Comparison of ENCODE assay signal across 9 cellular contexts in the genomic region with DNA sequence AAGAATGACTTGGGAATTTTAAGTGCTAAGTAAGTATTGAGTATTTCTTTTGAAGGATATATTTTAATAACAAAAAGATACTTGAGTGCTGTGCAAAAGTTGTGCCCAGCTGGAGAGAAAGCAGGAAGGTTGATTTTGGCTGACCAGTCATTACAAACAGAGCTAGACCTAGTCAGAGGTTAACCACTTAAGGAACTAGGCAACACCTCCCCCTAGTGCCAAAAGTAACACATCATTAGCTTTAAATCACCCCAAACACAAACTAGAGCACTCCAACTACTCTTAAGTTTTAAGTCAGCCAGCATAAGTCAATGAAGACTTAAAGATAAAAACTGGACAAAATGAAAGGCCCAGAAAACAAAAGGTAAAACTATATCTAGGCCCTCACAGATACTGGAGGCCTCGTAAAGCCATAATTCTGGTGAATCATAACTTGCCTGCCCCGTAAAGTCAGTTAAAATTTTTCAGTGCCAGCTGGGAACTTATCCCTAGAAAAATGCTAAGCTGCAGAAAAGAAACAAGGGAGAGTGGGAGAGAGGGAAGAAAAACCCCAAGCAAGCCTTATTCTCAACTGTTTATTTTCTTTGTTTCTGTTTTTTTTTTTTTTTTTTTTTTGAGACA. TPM values are rescaled to one million over a fixed set of nuclear protein-coding genes. Genes with fewer than 3 reads are reported as not detected.
A peak's percentile ranks its signal among the peaks of the same experiment; 100 is the strongest.
DNase-seq lines count a peak whose midpoint lies in the region; ATAC-seq and TF ChIP-seq lines count a peak whose summit lies in the region.
"Had no signal": no experiment of that assay in that cellular context is flagged by ENCODE, and none has a peak within 500 bp of the region (broad histone marks: within the 10 kb centered on the region; RNA-seq: fewer than 3 reads in every experiment).

No MANE protein-coding gene starts in this region.

- peak in 1 of 2 donors; percentile 43 for ATAC-seq in natural killer cell treated with Interleukin-12 subunit alpha and Interleukin-12 subunit beta and Interleukin-15 and Interleukin-18, amount 100 ng/mL, for 72 hours

- H3K4me1 ChIP-seq in MM.1S (ENCODE audit: low read length) = peaks cover 9% of the 10 kb centered on the region

- peaks cover 30% of the 10 kb centered on the region for H3K4me1 Mint-ChIP-seq in T-helper 1 cell treated with Interleukin-12 subunit alpha and Interleukin-12 subunit beta and Interleukin-4 antibody, amounts not matched to agents 30 μg/mL and 1 μg/mL, for 36 hours (ENCODE audit: low read depth)
- peaks cover 29 to 40% of the 10 kb centered on the region in 2 donors for H3K4me1 Mint-ChIP-seq in natural killer cell treated with Interleukin-12 subunit alpha and Interleukin-12 subunit beta and Interleukin-15 and Interleukin-18, amount 100 ng/mL, for 72 hours (ENCODE audit: low read depth in 2 of 2)

- no peaks in the 10 kb centered on the region for H3K9me3 Mint-ChIP-seq in T-helper 1 cell treated with Interleukin-12 subunit alpha and Interleukin-12 subunit beta and Interleukin-4 antibody, amounts not matched to agents 30 μg/mL and 1 μg/mL, for 36 hours
- H3K9me3 Mint-ChIP-seq in natural killer cell treated with Interleukin-12 subunit alpha and Interleukin-12 subunit beta and Interleukin-15 and Interleukin-18, amount 100 ng/mL, for 72 hours = no peaks in the 10 kb centered on the region

- no peak overlapping the region for H3K4me3 ChIP-seq in H7 (ENCODE audit: insufficient read depth, low read depth, low read length)
- H3K4me3 ChIP-seq in MM.1S (ENCODE audit: low read length) = no peak overlapping the region

- H3K27me3 ChIP-seq in H7 (ENCODE audit: control insufficient read depth, insufficient read depth, low read length) (no peaks in the 10 kb centered on the region), MM.1S (replicated peaks; ENCODE audit: insufficient read depth, low read length) (no peaks in the 10 kb centered on the region)

- no peaks in the 10 kb centered on the region for H3K36me3 ChIP-seq in H7 (replicated peaks; ENCODE audit: control insufficient read depth, insufficient read depth, low read length)
- H3K36me3 ChIP-seq in MM.1S (replicated peaks; ENCODE audit: insufficient read depth, low read length) = no peaks in the 10 kb centered on the region

- H3K9ac ChIP-seq in MM.1S (ENCODE audit: low read length) = no peak overlapping the region

- H2AFZ ChIP-seq in MM.1S (ENCODE audit: low read length) = no peak overlapping the region

- no peak overlapping the region for H3K4me2 ChIP-seq in MM.1S (ENCODE audit: low read depth, low read length)

- H3K4me3 Mint-ChIP-seq in T-helper 1 cell treated with Interleukin-12 subunit alpha and Interleukin-12 subunit beta and Interleukin-4 antibody, amounts not matched to agents 30 μg/mL and 1 μg/mL, for 36 hours = no peak overlapping the region
- H3K4me3 Mint-ChIP-seq in natural killer cell treated with Interleukin-12 subunit alpha and Interleukin-12 subunit beta and Interleukin-15 and Interleukin-18, amount 100 ng/mL, for 72 hours = no peak overlapping the region

- peak; percentile 68 for TF ChIP-seq CTCF in MM.1S (IDR thresholded peaks at IDR 0.05; ENCODE audit: low read length)

- H3K27ac ChIP-seq in MM.1S (ENCODE audit: low read length) = no peak overlapping the region

- no peaks in the 10 kb centered on the region for H3K9me2 ChIP-seq in MM.1S (replicated peaks; ENCODE audit: insufficient read depth, low read length)

- H3F3A ChIP-seq in MM.1S (ENCODE audit: insufficient read depth, low read length) = peaks cover 3% of the 10 kb centered on the region; the same call in 1 of the 2 replicates

- no peaks in the 10 kb centered on the region for H3K27me3 Mint-ChIP-seq in T-helper 1 cell treated with Interleukin-12 subunit alpha and Interleukin-12 subunit beta and Interleukin-4 antibody, amounts not matched to agents 30 μg/mL and 1 μg/mL, for 36 hours (ENCODE audit: low read depth)
- no peaks in the 10 kb centered on the region for H3K27me3 Mint-ChIP-seq in natural killer cell treated with Interleukin-12 subunit alpha and Interleukin-12 subunit beta and Interleukin-15 and Interleukin-18, amount 100 ng/mL, for 72 hours

- peaks cover 25% of the 10 kb centered on the region for H3K36me3 Mint-ChIP-seq in T-helper 1 cell treated with Interleukin-12 subunit alpha and Interleukin-12 subunit beta and Interleukin-4 antibody, amounts not matched to agents 30 μg/mL and 1 μg/mL, for 36 hours (ENCODE audit: low read depth)
- peaks cover 10% of the 10 kb centered on the region for H3K36me3 Mint-ChIP-seq in natural killer cell treated with Interleukin-12 subunit alpha and Interleukin-12 subunit beta and Interleukin-15 and Interleukin-18, amount 100 ng/mL, for 72 hours

- H3K9me3 ChIP-seq in MM.1S (replicated peaks; ENCODE audit: insufficient read depth, low read length) = no peaks in the 10 kb centered on the region

- no peaks in the 10 kb centered on the region for H4K20me1 ChIP-seq in MM.1S (ENCODE audit: insufficient read depth, low read length)

- DNase-seq in stimulated activated CD4-positive, alpha-beta T cell treated with anti-CD3 and anti-CD28 coated beads, Interleukin-4, amount 100 ng/mL, for 24 hours = peak; percentile 31
- DNase-seq in stimulated activated CD4-positive, alpha-beta T cell treated with anti-CD3 and anti-CD28 coated beads, Interleukin-4, amount 100 ng/mL, for 4 hours = no peak
- DNase-seq in H7 = peak; percentile 85
- peak; percentile 82 for DNase-seq in MM.1S
- DNase-seq in epidermal melanocyte (ENCODE audit: insufficient read length, low spot score) = peak; percentile 78
- peak; percentile 69 for DNase-seq in natural killer cell treated with Interleukin-12 subunit alpha and Interleukin-12 subunit beta and Interleukin-15 and Interleukin-18, amount 100 ng/mL, for 72 hours (ENCODE audit: low spot score)
- no peak for DNase-seq in effector CD8-positive, alpha-beta T cell (lab: John Stamatoyannopoulos, UW)
- DNase-seq: right cardiac atrium had no signal

- H3K27ac Mint-ChIP-seq in T-helper 1 cell treated with Interleukin-12 subunit alpha and Interleukin-12 subunit beta and Interleukin-4 antibody, amounts not matched to agents 30 μg/mL and 1 μg/mL, for 36 hours = peak overlapping the region; percentile 4
- H3K27ac Mint-ChIP-seq in natural killer cell treated with Interleukin-12 subunit alpha and Interleukin-12 subunit beta and Interleukin-15 and Interleukin-18, amount 100 ng/mL, for 72 hours = peak overlapping the region in 1 of 2 donors; percentile 17

- peaks cover 70% of the 10 kb centered on the region for H3K79me2 ChIP-seq in MM.1S (ENCODE audit: low read length)

RNA-seq across cellular contexts. Expression of a gene that starts 4.6 kb away (rescaled TPM):
- total RNA-seq in H7 (2014; rRNA removed; shearing (Covaris generic)) = 8.5 and 9.9 TPM in 2 replicates
- 10 to 100 TPM; 24.1 to 42.7 TPM for total RNA-seq in natural killer cell treated with Interleukin-12 subunit alpha and Interleukin-12 subunit beta and Interleukin-15 and Interleukin-18, amount 100 ng/mL, for 72 hours

RNA-seq across cellular contexts. Expression of a gene that starts 16.8 kb away (rescaled TPM):
- not detected in 2 replicates for total RNA-seq in H7 (2014; rRNA removed; shearing (Covaris generic))
- total RNA-seq in natural killer cell treated with Interleukin-12 subunit alpha and Interleukin-12 subunit beta and Interleukin-15 and Interleukin-18, amount 100 ng/mL, for 72 hours = not detected
- total RNA-seq: right cardiac atrium had no signal

RNA-seq across cellular contexts. Expression of a gene that starts 26.9 kb away (rescaled TPM):
- total RNA-seq in H7 (2014; rRNA removed; shearing (Covaris generic)) = not detected in 2 replicates
- not detected for total RNA-seq in natural killer cell treated with Interleukin-12 subunit alpha and Interleukin-12 subunit beta and Interleukin-15 and Interleukin-18, amount 100 ng/mL, for 72 hours
- total RNA-seq: right cardiac atrium had no signal

RNA-seq across cellular contexts. Expression of a gene that starts 44.1 kb away (rescaled TPM):
- total RNA-seq in H7 (2014; rRNA removed; shearing (Covaris generic)) = 1.9 and 5.0 TPM in 2 replicates
- 1 to 10 TPM; 1.7 to 2.7 TPM for total RNA-seq in natural killer cell treated with Interleukin-12 subunit alpha and Interleukin-12 subunit beta and Interleukin-15 and Interleukin-18, amount 100 ng/mL, for 72 hours

RNA-seq across cellular contexts. Expression of a gene that starts 48.7 kb away (rescaled TPM):
- 41.8 and 50.3 TPM in 2 replicates for total RNA-seq in H7 (2014; rRNA removed; shearing (Covaris generic))
- total RNA-seq in natural killer cell treated with Interleukin-12 subunit alpha and Interleukin-12 subunit beta and Interleukin-15 and Interleukin-18, amount 100 ng/mL, for 72 hours = 10 to 100 TPM; 14.8 to 18.0 TPM

Comparison
In these comparisons a context has a peak if more than half of its experiments do, and no peak if none do; other contexts are left out.
1. DNase-seq: peak in stimulated activated CD4-positive, alpha-beta T cell treated with anti-CD3 and anti-CD28 coated beads, Interleukin-4, amount 100 ng/mL, for 24 hours (single experiment), H7 (single experiment), MM.1S (single experiment), epidermal melanocyte (single experiment) and natural killer cell treated with Interleukin-12 subunit alpha and Interleukin-12 subunit beta and Interleukin-15 and Interleukin-18, amount 100 ng/mL, for 72 hours (single experiment); none in stimulated activated CD4-positive, alpha-beta T cell treated with anti-CD3 and anti-CD28 coated beads, Interleukin-4, amount 100 ng/mL, for 4 hours (0 of 2) and effector CD8-positive, alpha-beta T cell (single experiment).